Comparison of ENCODE assay signal across 15 cellular contexts in genomic region chrX:39475372-39475771, GRCh38.
"Had no signal": no experiment of that assay in that cellular context is flagged by ENCODE, and none has a peak within 500 bp of the region (broad histone marks: within the 10 kb centered on the region; RNA-seq: fewer than 3 reads in every experiment).

No MANE protein-coding gene starts in this region.

- H3K27me3 Mint-ChIP-seq: activated B cell treated with CpG ODN at 0.5 μM for 24 hours; activated CD4-positive, alpha-beta T cell treated with anti-CD3 and anti-CD28 coated beads, Interleukin-2, amount 10 ng/mL, durations not matched to agents 7 days and 5 days; activated naive CD8-positive, alpha-beta T cell treated with anti-CD3 and anti-CD28 coated beads, Interleukin-2, amount 50 U/mL, for 24 hours; naive thymus-derived CD4-positive, alpha-beta T cell had no signal

- H3K36me3 Mint-ChIP-seq: naive thymus-derived CD4-positive, alpha-beta T cell had no signal

- H3K4me3 ChIP-seq: cardiac muscle cell, hepatocyte, lower lobe of right lung had no signal

- H3K27me3 ChIP-seq: cardiac muscle cell, hepatocyte had no signal

- DNase-seq: activated B cell treated with CpG ODN at 0.5 μM for 24 hours; activated CD4-positive, alpha-beta T cell treated with anti-CD3 and anti-CD28 coated beads, Interleukin-2, amount 10 ng/mL, durations not matched to agents 7 days and 5 days; activated CD8-positive, alpha-beta memory T cell treated with anti-CD3 and anti-CD28 coated beads for 24 hours; activated naive CD4-positive, alpha-beta T cell treated with Interleukin-2 at 50 U/mL for 16 hours; activated naive CD8-positive, alpha-beta T cell treated with anti-CD3 and anti-CD28 coated beads, Interleukin-2, amount 50 U/mL, for 24 hours; effector memory CD4-positive, alpha-beta T cell; lower lobe of right lung; naive thymus-derived CD4-positive, alpha-beta T cell; occipital lobe; stimulated activated CD4-positive, alpha-beta T cell treated with anti-CD3 and anti-CD28 coated beads, Interleukin-12 subunit alpha, Interleukin-12 subunit beta, amount 100 ng/mL, for 4 hours; stimulated activated naive CD4-positive, alpha-beta T cell treated with Interleukin-2 at 50 U/mL for 16 hours; trophoblast cell had no signal

- H3K36me3 ChIP-seq: cardiac muscle cell, lower lobe of right lung had no signal

- H3K4me1 Mint-ChIP-seq: activated CD4-positive, alpha-beta T cell treated with anti-CD3 and anti-CD28 coated beads, Interleukin-2, amount 10 ng/mL, durations not matched to agents 7 days and 5 days had no signal

- H3K9me3 Mint-ChIP-seq: activated B cell treated with CpG ODN at 0.5 μM for 24 hours; activated CD4-positive, alpha-beta T cell treated with anti-CD3 and anti-CD28 coated beads, Interleukin-2, amount 10 ng/mL, durations not matched to agents 7 days and 5 days; activated naive CD8-positive, alpha-beta T cell treated with anti-CD3 and anti-CD28 coated beads, Interleukin-2, amount 50 U/mL, for 24 hours; T-helper 1 cell treated with Interleukin-12 subunit alpha and Interleukin-12 subunit beta and Interleukin-4 antibody, amounts not matched to agents 30 μg/mL and 1 μg/mL, for 36 hours had no signal

- H3K9me3 ChIP-seq: lower lobe of right lung had no signal

- H3K27ac Mint-ChIP-seq: activated B cell treated with CpG ODN at 0.5 μM for 24 hours; activated CD4-positive, alpha-beta T cell treated with anti-CD3 and anti-CD28 coated beads, Interleukin-2, amount 10 ng/mL, durations not matched to agents 7 days and 5 days; activated naive CD8-positive, alpha-beta T cell treated with anti-CD3 and anti-CD28 coated beads, Interleukin-2, amount 50 U/mL, for 24 hours; T-helper 1 cell treated with Interleukin-12 subunit alpha and Interleukin-12 subunit beta and Interleukin-4 antibody, amounts not matched to agents 30 μg/mL and 1 μg/mL, for 36 hours had no signal

- H3K27ac ChIP-seq: cardiac muscle cell, lower lobe of right lung had no signal

- H3K4me1 ChIP-seq: lower lobe of right lung had no signal

- H3K4me3 Mint-ChIP-seq: activated B cell treated with CpG ODN at 0.5 μM for 24 hours; activated CD4-positive, alpha-beta T cell treated with anti-CD3 and anti-CD28 coated beads, Interleukin-2, amount 10 ng/mL, durations not matched to agents 7 days and 5 days; activated naive CD8-positive, alpha-beta T cell treated with anti-CD3 and anti-CD28 coated beads, Interleukin-2, amount 50 U/mL, for 24 hours; T-helper 1 cell treated with Interleukin-12 subunit alpha and Interleukin-12 subunit beta and Interleukin-4 antibody, amounts not matched to agents 30 μg/mL and 1 μg/mL, for 36 hours had no signal
